Comparison of ENCODE assay signal across 2 cellular contexts in the genomic region with DNA sequence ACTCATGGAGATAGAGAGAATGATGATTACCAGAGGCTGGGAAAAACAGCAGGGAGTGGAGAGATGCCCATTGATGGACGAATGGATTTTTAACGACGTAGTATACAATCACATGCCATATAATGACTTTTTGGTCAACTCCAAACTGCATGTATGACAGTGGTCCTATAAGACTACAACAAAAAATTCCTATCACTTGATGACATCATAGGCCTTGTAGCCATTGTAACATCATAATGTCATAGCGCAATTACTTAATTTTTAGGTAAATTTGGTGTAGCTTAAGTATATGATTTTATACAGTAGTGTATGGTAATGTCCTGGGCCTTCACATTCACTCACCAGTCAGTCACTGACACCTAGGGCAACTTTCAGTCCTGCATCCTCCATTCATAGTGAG.
TF ChIP-seq lines count a peak whose summit lies in the region.

No MANE protein-coding gene starts in this region.

TF ChIP-seq in HepG2, 621 proteins besides CTCF, POLR2A, EP300 and RAD21 (continued from another document):
- TF ChIP-seq, protein P1, sequence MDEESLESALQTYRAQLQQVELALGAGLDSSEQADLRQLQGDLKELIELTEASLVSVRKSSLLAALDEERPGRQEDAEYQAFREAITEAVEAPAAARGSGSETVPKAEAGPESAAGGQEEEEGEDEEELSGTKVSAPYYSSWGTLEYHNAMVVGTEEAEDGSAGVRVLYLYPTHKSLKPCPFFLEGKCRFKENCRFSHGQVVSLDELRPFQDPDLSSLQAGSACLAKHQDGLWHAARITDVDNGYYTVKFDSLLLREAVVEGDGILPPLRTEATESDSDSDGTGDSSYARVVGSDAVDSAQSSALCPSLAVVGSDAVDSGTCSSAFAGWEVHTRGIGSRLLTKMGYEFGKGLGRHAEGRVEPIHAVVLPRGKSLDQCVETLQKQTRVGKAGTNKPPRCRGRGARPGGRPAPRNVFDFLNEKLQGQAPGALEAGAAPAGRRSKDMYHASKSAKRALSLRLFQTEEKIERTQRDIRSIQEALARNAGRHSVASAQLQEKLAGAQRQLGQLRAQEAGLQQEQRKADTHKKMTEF (CRISPR knock-in tag; IDR thresholded peaks at IDR 0.05): no peak
- peak; percentile 80 for TF ChIP-seq ATF7 (IDR thresholded peaks at IDR 0.05)
- TF ChIP-seq ATF7 (CRISPR knock-in tag; IDR thresholded peaks at IDR 0.05): no peak

TF ChIP-seq in GM12878, 131 proteins besides CTCF, POLR2A, EP300 and RAD21 (continued from another document):
- TF ChIP-seq, protein P2, sequence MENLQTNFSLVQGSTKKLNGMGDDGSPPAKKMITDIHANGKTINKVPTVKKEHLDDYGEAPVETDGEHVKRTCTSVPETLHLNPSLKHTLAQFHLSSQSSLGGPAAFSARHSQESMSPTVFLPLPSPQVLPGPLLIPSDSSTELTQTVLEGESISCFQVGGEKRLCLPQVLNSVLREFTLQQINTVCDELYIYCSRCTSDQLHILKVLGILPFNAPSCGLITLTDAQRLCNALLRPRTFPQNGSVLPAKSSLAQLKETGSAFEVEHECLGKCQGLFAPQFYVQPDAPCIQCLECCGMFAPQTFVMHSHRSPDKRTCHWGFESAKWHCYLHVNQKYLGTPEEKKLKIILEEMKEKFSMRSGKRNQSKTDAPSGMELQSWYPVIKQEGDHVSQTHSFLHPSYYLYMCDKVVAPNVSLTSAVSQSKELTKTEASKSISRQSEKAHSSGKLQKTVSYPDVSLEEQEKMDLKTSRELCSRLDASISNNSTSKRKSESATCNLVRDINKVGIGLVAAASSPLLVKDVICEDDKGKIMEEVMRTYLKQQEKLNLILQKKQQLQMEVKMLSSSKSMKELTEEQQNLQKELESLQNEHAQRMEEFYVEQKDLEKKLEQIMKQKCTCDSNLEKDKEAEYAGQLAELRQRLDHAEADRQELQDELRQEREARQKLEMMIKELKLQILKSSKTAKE (IDR thresholded peaks at IDR 0.05; ENCODE audit: low read depth, poor library complexity, severe bottlenecking): no peak
- no peak for TF ChIP-seq NFIC (IDR thresholded peaks at IDR 0.05; ENCODE audit: low read depth, low read length)
- no peak for TF ChIP-seq SRF (IDR thresholded peaks at IDR 0.05; ENCODE audit: low read depth in 2 of 2, low read length in 2 of 2)
- TF ChIP-seq CHD2 (IDR thresholded peaks at IDR 0.05; ENCODE audit: borderline replicate concordance, low read depth, low read length): no peak
- TF ChIP-seq BACH1 (IDR thresholded peaks at IDR 0.05; ENCODE audit: borderline replicate concordance): no peak
- TF ChIP-seq, protein P3, sequence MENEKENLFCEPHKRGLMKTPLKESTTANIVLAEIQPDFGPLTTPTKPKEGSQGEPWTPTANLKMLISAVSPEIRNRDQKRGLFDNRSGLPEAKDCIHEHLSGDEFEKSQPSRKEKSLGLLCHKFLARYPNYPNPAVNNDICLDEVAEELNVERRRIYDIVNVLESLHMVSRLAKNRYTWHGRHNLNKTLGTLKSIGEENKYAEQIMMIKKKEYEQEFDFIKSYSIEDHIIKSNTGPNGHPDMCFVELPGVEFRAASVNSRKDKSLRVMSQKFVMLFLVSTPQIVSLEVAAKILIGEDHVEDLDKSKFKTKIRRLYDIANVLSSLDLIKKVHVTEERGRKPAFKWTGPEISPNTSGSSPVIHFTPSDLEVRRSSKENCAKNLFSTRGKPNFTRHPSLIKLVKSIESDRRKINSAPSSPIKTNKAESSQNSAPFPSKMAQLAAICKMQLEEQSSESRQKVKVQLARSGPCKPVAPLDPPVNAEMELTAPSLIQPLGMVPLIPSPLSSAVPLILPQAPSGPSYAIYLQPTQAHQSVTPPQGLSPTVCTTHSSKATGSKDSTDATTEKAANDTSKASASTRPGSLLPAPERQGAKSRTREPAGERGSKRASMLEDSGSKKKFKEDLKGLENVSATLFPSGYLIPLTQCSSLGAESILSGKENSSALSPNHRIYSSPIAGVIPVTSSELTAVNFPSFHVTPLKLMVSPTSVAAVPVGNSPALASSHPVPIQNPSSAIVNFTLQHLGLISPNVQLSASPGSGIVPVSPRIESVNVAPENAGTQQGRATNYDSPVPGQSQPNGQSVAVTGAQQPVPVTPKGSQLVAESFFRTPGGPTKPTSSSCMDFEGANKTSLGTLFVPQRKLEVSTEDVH (IDR thresholded peaks at IDR 0.05; ENCODE audit: low read depth, partially characterized antibody): no peak
- no peak for TF ChIP-seq TCF7 (IDR thresholded peaks at IDR 0.05; ENCODE audit: borderline replicate concordance)
- no peak for TF ChIP-seq RFX5 (IDR thresholded peaks at IDR 0.05; ENCODE audit: low read depth, low read length)
